24 cellular contexts compared by ENCODE assay signal in the genomic region with DNA sequence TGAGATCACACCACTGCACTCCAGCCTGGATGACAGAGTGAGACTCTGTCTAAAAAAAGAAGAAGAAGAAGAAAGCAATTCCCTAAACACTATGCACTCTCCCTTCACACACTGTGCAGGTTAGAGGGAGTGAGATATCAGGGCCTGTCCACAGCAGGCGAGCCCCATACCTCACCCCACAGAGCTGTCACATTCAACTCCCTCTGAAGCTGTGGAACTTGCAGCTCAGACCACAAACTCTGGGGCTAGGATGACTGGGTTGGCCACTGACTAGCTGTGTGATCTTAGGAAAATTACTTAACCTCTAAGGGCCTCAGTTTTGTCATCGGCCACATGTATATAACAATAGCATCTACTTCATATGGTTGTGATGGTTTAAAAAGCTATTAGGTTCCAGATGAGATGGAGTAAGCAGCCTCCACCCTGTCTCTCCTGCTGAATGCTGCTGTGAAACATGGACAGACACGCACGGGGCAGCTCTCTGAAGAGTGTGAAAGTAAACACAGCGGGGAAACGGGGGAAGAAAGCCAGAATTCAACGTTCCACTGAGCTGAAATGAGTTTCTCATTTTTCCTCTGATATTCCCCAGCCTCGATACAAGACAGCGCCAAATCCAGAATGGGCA. TPM values are rescaled to one million over a fixed set of nuclear protein-coding genes. Genes with fewer than 3 reads are reported as not detected.
DNase-seq lines count a peak whose midpoint lies in the region; ATAC-seq and TF ChIP-seq lines count a peak whose summit lies in the region.
"Had no signal": no experiment of that assay in that cellular context is flagged by ENCODE, and none has a peak within 500 bp of the region (broad histone marks: within the 10 kb centered on the region; RNA-seq: fewer than 3 reads in every experiment).

No MANE protein-coding gene starts in this region.

- H3K4me1 ChIP-seq in heart right ventricle (no peaks in the 10 kb centered on the region), thyroid gland (peaks cover 3 to 4% of the 10 kb centered on the region in 2 donors)
- H3K4me1 ChIP-seq: gastrocnemius medialis, HAP-1, testis had no signal

- H3K27me3 ChIP-seq in heart right ventricle (peaks cover 0 to 19% (median 1%) of the 10 kb centered on the region in 7 donors), thyroid gland (no peaks in the 10 kb centered on the region)
- H3K27me3 ChIP-seq: cardiac muscle cell, dorsolateral prefrontal cortex, testis had no signal

- H3K27ac ChIP-seq in heart right ventricle (no peak overlapping the region), thyroid gland (peak overlapping the region; percentile 33 to 59 (median 58))
- H3K27ac ChIP-seq: cardiac muscle cell, dorsolateral prefrontal cortex, epithelial cell of prostate, gastrocnemius medialis, testis had no signal

- intact Hi-C loops in Right ventricle myocardium superior (cut with DNase I) = no loop called here
- intact Hi-C loops in heart right ventricle (cut with DNase I) = no loop called here
- intact Hi-C loops in thyroid gland (cut with DNase I) = no loop called here

- H3K4me3 ChIP-seq in heart right ventricle = no peak overlapping the region
- H3K4me3 ChIP-seq in thyroid gland (replicated peaks in 1 of 3) = no peak overlapping the region
- H3K4me3 ChIP-seq: cardiac muscle cell, dorsolateral prefrontal cortex, gastrocnemius medialis, HAP-1, testis had no signal

- DNase-seq in Right ventricle myocardium superior (peak; percentile 3), heart right ventricle (no peak), fibroblast of peridontal ligament (ENCODE audit: extremely low read depth) (peak; percentile 52), thyroid gland (peak; percentile 46 to 61), NOMO-1 treated with DMSO at 0.1 percent for 48 hours (lab: John Stamatoyannopoulos, UW; ENCODE audit: unreplicated experiment) (no peak)
- DNase-seq: activated CD4-positive, alpha-beta T cell treated with anti-CD3 and anti-CD28 coated beads, Interleukin-2, amount 10 ng/mL, durations not matched to agents 7 days and 5 days; activated CD8-positive, alpha-beta memory T cell treated with anti-CD3 and anti-CD28 coated beads, Interleukin-2, amount 50 U/mL, for 4 hours; activated effector memory CD4-positive, alpha-beta T cell treated with anti-CD3 and anti-CD28 coated beads, Interleukin-2, amount 50 U/mL, for 16 hours; amygdala; C1 segment of cervical spinal cord; dorsolateral prefrontal cortex; EL; gastrocnemius medialis; Kasumi-1; naive B cell; NCI-H187; right cardiac atrium; testis had no signal

- TF ChIP-seq POLR2A in thyroid gland (IDR thresholded peaks at IDR 0.05) = no peak

- ATAC-seq in Right ventricle myocardium superior (ENCODE audit: poor library complexity) (no peak), heart right ventricle (no peak), HG03280 (IDR thresholded peaks at IDR 0.05; ENCODE audit: unreplicated experiment) (no peak)
- ATAC-seq: gastrocnemius medialis, right cardiac atrium had no signal

- no peaks in the 10 kb centered on the region for H3K36me3 ChIP-seq in heart right ventricle
- no peaks in the 10 kb centered on the region for H3K36me3 ChIP-seq in thyroid gland
- H3K36me3 ChIP-seq: cardiac muscle cell, gastrocnemius medialis, HAP-1 had no signal

- TF ChIP-seq CTCF in heart right ventricle (IDR thresholded peaks at IDR 0.05) (no peak), thyroid gland (IDR thresholded peaks at IDR 0.05) (no peak)

- WGBS in heart right ventricle, 2 donors = 60 to 65% methylated on average over 9 of the region's 9 CpGs
- 32 to 35% methylated on average over 9 of the region's 9 CpGs for WGBS in thyroid gland, 2 donors

- H3K9me3 ChIP-seq in heart right ventricle = no peaks in the 10 kb centered on the region
- H3K9me3 ChIP-seq in thyroid gland = no peaks in the 10 kb centered on the region
- H3K9me3 ChIP-seq: gastrocnemius medialis, HAP-1, testis had no signal

RNA-seq across cellular contexts. Expression of a gene that starts 13.6 kb away (rescaled TPM):
- total RNA-seq in Right ventricle myocardium superior (not detected), heart right ventricle (not detected), thyroid gland (1 to 10 TPM in 1 of 4 donors, not detected in 3; 2.2 TPM)
- polyA plus RNA-seq in heart right ventricle = under 1 TPM in 1 of 2 donors, not detected in 1; 0.06 TPM
- total RNA-seq: activated CD4-positive, alpha-beta T cell treated with anti-CD3 and anti-CD28 coated beads, Interleukin-2, amount 10 ng/mL, durations not matched to agents 7 days and 5 days; cardiac muscle cell; gastrocnemius medialis; HT1080; omental fat pad; right cardiac atrium had no signal
- polyA plus RNA-seq: cardiac muscle cell, right cardiac atrium had no signal

RNA-seq across cellular contexts. Expression of a gene that starts 25.1 kb away (rescaled TPM):
- total RNA-seq in Right ventricle myocardium superior (not detected), heart right ventricle (not detected), thyroid gland (not detected)
- polyA plus RNA-seq in heart right ventricle = not detected
- total RNA-seq: activated CD4-positive, alpha-beta T cell treated with anti-CD3 and anti-CD28 coated beads, Interleukin-2, amount 10 ng/mL, durations not matched to agents 7 days and 5 days; cardiac muscle cell; dorsolateral prefrontal cortex; gastrocnemius medialis; HT1080; omental fat pad; right cardiac atrium; testis had no signal
- polyA plus RNA-seq: cardiac muscle cell, right cardiac atrium had no signal

RNA-seq across cellular contexts. Expression of a gene that starts 37.1 kb away (rescaled TPM):
- total RNA-seq in Right ventricle myocardium superior = 0.54 TPM
- total RNA-seq in heart right ventricle = under 1 TPM; 0.30 to 0.86 (median 0.53) TPM
- under 1 TPM; 0.37 to 0.86 TPM for polyA plus RNA-seq in heart right ventricle
- total RNA-seq in thyroid gland = 10 to 100 TPM; 11.9 to 19.2 (median 14.5) TPM

RNA-seq across cellular contexts. Expression of a gene that starts 47.4 kb away (rescaled TPM):
- total RNA-seq in Right ventricle myocardium superior = 21.3 TPM
- total RNA-seq in heart right ventricle = 10 to 100 TPM; 15.6 to 22.1 (median 17.9) TPM
- polyA plus RNA-seq in heart right ventricle = 10 to 100 TPM; 15.7 to 26.4 TPM
- total RNA-seq in thyroid gland = 10 to 100 TPM; 33.6 to 56.9 (median 45.0) TPM

Comparison
In these comparisons a context has a peak if more than half of its experiments do, and no peak if none do; other contexts are left out.
1. DNase-seq: peak in Right ventricle myocardium superior (single experiment), fibroblast of peridontal ligament (single experiment) and thyroid gland (2 of 2); none in heart right ventricle (0 of 2) and NOMO-1 treated with DMSO at 0.1 percent for 48 hours (single experiment).
2. H3K27ac ChIP-seq: peak in thyroid gland (3 of 3); none in heart right ventricle (0 of 10).